In the genomic region with DNA sequence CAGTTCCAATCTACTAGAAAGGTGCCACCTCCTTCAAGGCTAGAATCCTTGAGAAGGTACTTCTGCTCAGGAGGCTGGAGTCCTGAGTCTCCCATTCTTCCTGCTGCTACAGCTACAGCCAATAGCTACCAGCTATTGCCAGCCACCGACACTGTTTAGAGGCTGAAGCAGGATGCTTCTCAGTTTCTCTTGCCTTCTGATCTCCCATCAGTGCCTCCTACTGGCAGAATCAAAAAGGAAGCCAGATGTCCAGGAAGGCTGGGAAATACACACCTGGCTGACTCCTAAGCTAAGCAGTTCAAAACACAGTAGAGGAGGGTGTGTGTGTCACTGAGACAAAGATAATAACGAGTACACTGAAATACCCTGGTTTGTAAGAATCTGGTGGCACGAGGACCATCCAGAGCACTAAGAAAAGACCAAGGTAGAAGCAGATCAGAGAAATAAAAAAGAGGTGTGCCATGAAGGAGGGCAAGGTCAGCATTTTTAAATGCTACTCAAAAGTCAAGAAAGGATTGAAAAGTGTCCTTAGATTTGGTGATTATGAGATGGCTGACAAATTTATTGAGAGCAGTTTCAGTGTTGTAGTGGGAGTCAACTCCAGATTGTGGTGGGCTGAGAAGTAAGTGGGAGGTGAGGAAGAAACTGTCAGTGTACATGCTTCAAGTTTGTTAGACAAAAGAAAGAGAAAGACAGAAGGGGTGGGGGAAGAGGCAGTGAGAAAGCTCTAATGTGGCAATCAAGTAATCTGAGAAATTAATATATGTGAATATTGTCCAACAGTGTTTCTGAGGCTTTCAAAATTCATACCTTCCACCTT, we compare ENCODE assay signal across 9 cellular contexts. TPM values are rescaled to one million over a fixed set of nuclear protein-coding genes. Genes with fewer than 3 reads are reported as not detected.
A peak's percentile ranks its signal among the peaks of the same experiment; 100 is the strongest.
DNase-seq lines count a peak whose midpoint lies in the region; ATAC-seq and TF ChIP-seq lines count a peak whose summit lies in the region.
"Had no signal": no experiment of that assay in that cellular context is flagged by ENCODE, and none has a peak within 500 bp of the region (broad histone marks: within the 10 kb centered on the region; RNA-seq: fewer than 3 reads in every experiment).

No MANE protein-coding gene starts in this region.

- DNase-seq in AML-193 (lab: John Stamatoyannopoulos, UW): peak; percentile 24 to 28
- DNase-seq in GM13976 (ENCODE audit: low spot score): no peak
- no peak for DNase-seq in kidney epithelial cell (ENCODE audit: low read depth)
- no peak for DNase-seq in T-helper 17 cell
- no peak for DNase-seq in GF-D8 (lab: John Stamatoyannopoulos, UW)
- no peak for DNase-seq in stimulated activated CD4-positive, alpha-beta T cell treated with anti-CD3 and anti-CD28 coated beads, Interleukin-4, amount 100 ng/mL, for 4 hours

- no peaks in the 10 kb centered on the region for H3K36me3 ChIP-seq in kidney epithelial cell (ENCODE audit: control insufficient read depth, insufficient read depth, low read length)

- TF ChIP-seq CTCF in GM13976 (IDR thresholded peaks at IDR 0.05; ENCODE audit: borderline replicate concordance, control extremely low read depth, extremely low read depth, insufficient read depth, missing control alignments) (peak; percentile 48), WI38 (IDR thresholded peaks at IDR 0.05; ENCODE audit: low read depth, low read length) (peak; percentile 44), kidney epithelial cell (IDR thresholded peaks at IDR 0.05; ENCODE audit: insufficient read depth, low read length, poor library complexity, severe bottlenecking) (peak; percentile 48)

- no peaks in the 10 kb centered on the region for H3K9me3 ChIP-seq in T-helper 17 cell (ENCODE audit: control insufficient read depth, low read length, poor library complexity, severe bottlenecking)

- peaks cover 40% of the 10 kb centered on the region for H3K4me1 Mint-ChIP-seq in T-helper 17 cell

- peaks cover 2% of the 10 kb centered on the region for H3K27me3 ChIP-seq in kidney epithelial cell (ENCODE audit: control insufficient read depth, insufficient read depth, low read length)

- H3K4me3 Mint-ChIP-seq in T-helper 17 cell: no peak overlapping the region

- in situ Hi-C loops in GM13976 (cut with MboI; ENCODE audit: low sequenced_read_pairs, unreplicated experiment): no loop called here

- peaks cover 7% of the 10 kb centered on the region for H3K36me3 Mint-ChIP-seq in T-helper 17 cell (ENCODE audit: low read depth)

- ATAC-seq in T-helper 17 cell: no peak
- no peak for ATAC-seq in GM19324 (IDR thresholded peaks at IDR 0.05; ENCODE audit: low FRiP score, unreplicated experiment)

- H3K4me3 ChIP-seq in WI38 (ENCODE audit: low read depth, low read length) (no peak overlapping the region), kidney epithelial cell (ENCODE audit: low read depth, low read length) (no peak overlapping the region)

- H3K27me3 Mint-ChIP-seq in T-helper 17 cell: no peaks in the 10 kb centered on the region

- no peak overlapping the region for H3K27ac Mint-ChIP-seq in T-helper 17 cell

RNA-seq across cellular contexts. Expression of a gene that starts 2.3 kb away (rescaled TPM):
- 1.6 and 4.7 TPM in 2 replicates for total RNA-seq in kidney epithelial cell
- 10 to 100 TPM; 20.9 to 23.4 TPM for total RNA-seq in T-helper 17 cell

RNA-seq across cellular contexts. Expression of a gene that starts 13.2 kb away (rescaled TPM):
- 191 and 206 TPM in 2 replicates for total RNA-seq in kidney epithelial cell
- total RNA-seq in T-helper 17 cell: 100 to 1,000 TPM; 409 to 459 TPM

RNA-seq across cellular contexts. Expression of a gene that starts 14.4 kb away (rescaled TPM):
- total RNA-seq in kidney epithelial cell: 1.0 and 2.3 TPM in 2 replicates
- total RNA-seq in T-helper 17 cell: 10 to 100 TPM; 11.1 to 23.3 TPM
- total RNA-seq: lung microvascular endothelial cell had no signal

RNA-seq across cellular contexts. Expression of a gene that starts 54.2 kb away (rescaled TPM):
- total RNA-seq in kidney epithelial cell (0.71 and 1.6 TPM in 2 replicates), T-helper 17 cell (1 to 10 TPM; 2.6 to 5.1 TPM)
- total RNA-seq: lung microvascular endothelial cell had no signal

Comparison
In these comparisons a context has a peak if more than half of its experiments do, and no peak if none do; other contexts are left out.
1. DNase-seq: peak in AML-193 (2 of 2); none in GM13976 (single experiment), kidney epithelial cell (single experiment), T-helper 17 cell (0 of 3), GF-D8 (single experiment) and stimulated activated CD4-positive, alpha-beta T cell treated with anti-CD3 and anti-CD28 coated beads, Interleukin-4, amount 100 ng/mL, for 4 hours (0 of 2).
2. Peak in every context shown above with its lines, with median percentiles within 50 percentile points of each other: CTCF ChIP-seq.